ENCODE assay signal across 13 cellular contexts in genomic region chr16:84995666-84996065, GRCh38. TPM values are rescaled to one million over a fixed set of nuclear protein-coding genes. Genes with fewer than 3 reads are reported as not detected.
DNase-seq lines count a peak whose midpoint lies in the region; ATAC-seq and TF ChIP-seq lines count a peak whose summit lies in the region.
"Had no signal": no experiment of that assay in that cellular context is flagged by ENCODE, and none has a peak within 500 bp of the region (broad histone marks: within the 10 kb centered on the region; RNA-seq: fewer than 3 reads in every experiment).

No MANE protein-coding gene starts in this region.

- peaks cover 32% of the 10 kb centered on the region for H3K36me3 Mint-ChIP-seq in T-cell

- peaks cover 0 to 74% (median 41%) of the 10 kb centered on the region in 6 donors for H3K36me3 ChIP-seq in spleen

- peak in 3 of 4 experiments; percentile 43 to 70 (median 69) for ATAC-seq in T-cell (replicated peaks in 1 of 4)
- no peak for ATAC-seq in foreskin keratinocyte
- ATAC-seq in GM21825 (IDR thresholded peaks at IDR 0.05; ENCODE audit: unreplicated experiment), result no peak

- intact Hi-C loops in spleen (cut with DNase I; ENCODE audit: low total_unique reads) (no loop called here), head of caudate nucleus (cut with DNase I) (no loop called here)

- H3K27me3 Mint-ChIP-seq in T-cell, result no peaks in the 10 kb centered on the region

- H3K4me3 ChIP-seq in spleen, result no peak overlapping the region

- H3K27ac ChIP-seq in foreskin keratinocyte, result peak overlapping the region; percentile 73
- peak overlapping the region in 6 of 8 donors; percentile 27 to 83 (median 76) for H3K27ac ChIP-seq in spleen
- H3K27ac ChIP-seq: KMS-11, VCaP had no signal

- TF ChIP-seq CTCF in foreskin keratinocyte (conservative IDR thresholded peaks at IDR 0.05), result no peak
- TF ChIP-seq CTCF in spleen (IDR thresholded peaks at IDR 0.05 in 8 of 11, conservative IDR thresholded peaks at IDR 0.05 in 3 of 11), result no peak

- peaks cover 19 to 34% (median 30%) of the 10 kb centered on the region in 3 donors for H3K4me1 Mint-ChIP-seq in T-cell

- H3K4me1 ChIP-seq in foreskin keratinocyte (peaks cover 39% of the 10 kb centered on the region), spleen (peaks cover 0 to 93% (median 30%) of the 10 kb centered on the region in 6 donors)

- peak; percentile 23 to 45 for DNase-seq in activated CD4-positive, alpha-beta T cell treated with anti-CD3 and anti-CD28 coated beads, Interleukin-2, amount 50 U/mL, for 48 hours
- no peak for DNase-seq in activated CD4-positive, alpha-beta T cell treated with anti-CD3 and anti-CD28 coated beads for 4 hours
- DNase-seq in T-cell, result peak in 3 of 34 experiments; percentile 8 to 35 (median 19)
- DNase-seq in foreskin keratinocyte, result no peak
- DNase-seq in spleen, result peak; percentile 69
- DNase-seq in head of caudate nucleus, result no peak
- DNase-seq in NCI-H128 (lab: John Stamatoyannopoulos, UW; ENCODE audit: unreplicated experiment), result no peak
- DNase-seq: GDM1, NCI-H2171 treated with DMSO at 0.1 percent for 48 hours, nucleus accumbens had no signal

- 85 to 90% (median 89%) methylated on average over 8 of the region's 8 CpGs for WGBS in spleen, 5 donors

- no peaks in the 10 kb centered on the region for H3K9me3 ChIP-seq in spleen

- CTCF ChIA-PET in T-cell (lab: Charles Lee), result interaction anchor here in 1 of 2 donors (0.8 kb wide), 1 partner anchor 20 kb away, joined by 4 read pairs; no protein-coding TSS in a partner anchor

- TF ChIP-seq POLR2A in spleen (IDR thresholded peaks at IDR 0.05), result no peak

- no peak overlapping the region for H3K4me3 Mint-ChIP-seq in T-cell

- no peaks in the 10 kb centered on the region for H3K9me3 Mint-ChIP-seq in T-cell

- POLR2A ChIA-PET in T-cell (lab: Charles Lee), result no interaction called here

- H3K27ac Mint-ChIP-seq in T-cell, result peak overlapping the region in 1 of 2 donors; percentile 15

- H3K27me3 ChIP-seq in foreskin keratinocyte (no peaks in the 10 kb centered on the region), spleen (replicated peaks in 1 of 7) (no peaks in the 10 kb centered on the region)

RNA-seq across cellular contexts. Expression of gene ZDHHC7, which starts 15.7 kb away (rescaled TPM):
- total RNA-seq in T-cell, result 10 to 100 TPM; 33.5 to 43.9 (median 38.7) TPM
- total RNA-seq in foreskin keratinocyte, result 45.3 and 50.0 TPM in 2 replicates
- 25.7 and 31.8 TPM in 2 replicates for polyA plus RNA-seq in foreskin keratinocyte
- total RNA-seq in spleen, result 10 to 100 TPM; 39.3 to 87.1 (median 52.3) TPM
- 10 to 100 TPM; 10.3 to 21.5 (median 16.0) TPM for polyA plus RNA-seq in spleen

RNA-seq across cellular contexts. Expression of gene KIAA0513, which starts 31.9 kb away (rescaled TPM):
- total RNA-seq in T-cell (10 to 100 TPM in 4 of 5 donors, 1 to 10 TPM in 1; 9.2 to 19.7 (median 17.2) TPM), foreskin keratinocyte (4.9 and 6.0 TPM in 2 replicates), spleen (10 to 100 TPM; 21.4 to 30.0 (median 23.3) TPM)
- polyA plus RNA-seq in foreskin keratinocyte (3.4 and 4.0 TPM in 2 replicates), spleen (1 to 10 TPM; 1.7 to 6.0 (median 2.0) TPM)

Comparison
In these comparisons a context has a peak if more than half of its experiments do, and no peak if none do; other contexts are left out.
1. DNase-seq: peak in activated CD4-positive, alpha-beta T cell treated with anti-CD3 and anti-CD28 coated beads, Interleukin-2, amount 50 U/mL, for 48 hours (2 of 2) and spleen (single experiment); none in activated CD4-positive, alpha-beta T cell treated with anti-CD3 and anti-CD28 coated beads for 4 hours (0 of 2), foreskin keratinocyte (0 of 2), head of caudate nucleus (0 of 42) and NCI-H128 (single experiment).
2. ATAC-seq: peak in T-cell (3 of 4); none in foreskin keratinocyte (single experiment) and GM21825 (single experiment).